Comparison of ENCODE assay signal across 1 cellular context in genomic region chr6:29964904-29965872, GRCh38.
A peak's percentile ranks its signal among the peaks of the same experiment; 100 is the strongest.
TF ChIP-seq lines count a peak whose summit lies in the region.

No MANE protein-coding gene starts in this region.

TF ChIP-seq in HepG2, 621 proteins besides CTCF, POLR2A, EP300 and RAD21 (continued from another document and continues in another):
- TF ChIP-seq ARID5B (CRISPR knock-in tag; IDR thresholded peaks at IDR 0.05) = peak; percentile 92
- no peak; the same call in 1 of the 2 replicates for TF ChIP-seq ZSCAN21 (CRISPR knock-in tag; IDR thresholded peaks at IDR 0.05; ENCODE audit: borderline replicate concordance)
- TF ChIP-seq FOXP1 (IDR thresholded peaks at IDR 0.05) = no peak
- peak; percentile 70 for TF ChIP-seq FOXP1 (CRISPR knock-in tag; IDR thresholded peaks at IDR 0.05)
- TF ChIP-seq ISX (CRISPR knock-in tag; conservative IDR thresholded peaks at IDR 0.05) = no peak
- 0 out of 2 replicates have a peak, but pooled peaks have one; percentile 77 for TF ChIP-seq KDM3A (CRISPR knock-in tag; IDR thresholded peaks at IDR 0.05; ENCODE audit: low read depth)
- no peak for TF ChIP-seq ADNP (CRISPR knock-in tag; IDR thresholded peaks at IDR 0.05)
- TF ChIP-seq BRF2 (CRISPR knock-in tag; IDR thresholded peaks at IDR 0.05) = no peak
- TF ChIP-seq ZBTB7A (CRISPR knock-in tag; IDR thresholded peaks at IDR 0.05) = no peak
- TF ChIP-seq ZNF768 (CRISPR knock-in tag; IDR thresholded peaks at IDR 0.05) = no peak; the same call in 1 of the 2 replicates
- peak; percentile 82 for TF ChIP-seq SALL1 (CRISPR knock-in tag; IDR thresholded peaks at IDR 0.05)
- TF ChIP-seq BRD4 (CRISPR knock-in tag; IDR thresholded peaks at IDR 0.05) = no peak
- TF ChIP-seq ZNF639 (CRISPR knock-in tag; conservative IDR thresholded peaks at IDR 0.05) = 0 out of 2 replicates have a peak, but pooled peaks have one; percentile 34
- no peak for TF ChIP-seq REL (CRISPR knock-in tag; conservative IDR thresholded peaks at IDR 0.05)
- TF ChIP-seq ZNF414 (CRISPR knock-in tag; IDR thresholded peaks at IDR 0.05) = no peak
- TF ChIP-seq NCOA2 (CRISPR knock-in tag; IDR thresholded peaks at IDR 0.05) = peak; percentile 82
- TF ChIP-seq ATF7 (IDR thresholded peaks at IDR 0.05) = no peak
- no peak for TF ChIP-seq ATF7 (CRISPR knock-in tag; IDR thresholded peaks at IDR 0.05)
- peak; percentile 84 for TF ChIP-seq ZNF614 (CRISPR knock-in tag; IDR thresholded peaks at IDR 0.05; ENCODE audit: borderline replicate concordance)
- no peak for TF ChIP-seq ZNF329 (CRISPR knock-in tag; IDR thresholded peaks at IDR 0.05; ENCODE audit: low read depth)
- TF ChIP-seq ZBTB44 (CRISPR knock-in tag; IDR thresholded peaks at IDR 0.05) = no peak
- TF ChIP-seq ZNF101 (CRISPR knock-in tag; IDR thresholded peaks at IDR 0.05; ENCODE audit: borderline replicate concordance, low read depth) = no peak
- TF ChIP-seq GPBP1L1 (CRISPR knock-in tag; IDR thresholded peaks at IDR 0.05) = no peak
- peak in 1 of 2 experiments; percentile 96; a peak in 2 of 4 replicates for TF ChIP-seq KLF16 (CRISPR knock-in tag; IDR thresholded peaks at IDR 0.05)
- TF ChIP-seq MTF1 (CRISPR knock-in tag; IDR thresholded peaks at IDR 0.05) = no peak
- peak; percentile 89 for TF ChIP-seq ZNF205 (CRISPR knock-in tag; IDR thresholded peaks at IDR 0.05)
- no peak for TF ChIP-seq ZBTB39 (CRISPR knock-in tag; IDR thresholded peaks at IDR 0.05)
- no peak for TF ChIP-seq HMGA1 (CRISPR knock-in tag; conservative IDR thresholded peaks at IDR 0.05)
- TF ChIP-seq THAP9 (CRISPR knock-in tag; IDR thresholded peaks at IDR 0.05; ENCODE audit: borderline replicate concordance) = no peak
- peak; percentile 86 for TF ChIP-seq ZNF772 (CRISPR knock-in tag; IDR thresholded peaks at IDR 0.05)
- peak; percentile 77; the same call in 1 of the 2 replicates for TF ChIP-seq FOXK2 (IDR thresholded peaks at IDR 0.05)
- no peak for TF ChIP-seq RNF2 (conservative IDR thresholded peaks at IDR 0.05; ENCODE audit: low read depth)
- TF ChIP-seq ZNF331 (CRISPR knock-in tag; IDR thresholded peaks at IDR 0.05) = peak; percentile 94
- no peak for TF ChIP-seq MIER2 (CRISPR knock-in tag; IDR thresholded peaks at IDR 0.05)
- TF ChIP-seq BATF2 (CRISPR knock-in tag; IDR thresholded peaks at IDR 0.05) = no peak
- TF ChIP-seq AGO2 (optimal IDR thresholded peaks at IDR 0.05; ENCODE audit: low read depth, low read length) = no peak
- no peak; the same call in 1 of the 2 replicates for TF ChIP-seq ZNF746 (CRISPR knock-in tag; IDR thresholded peaks at IDR 0.05)
- TF ChIP-seq THAP11 (CRISPR knock-in tag; IDR thresholded peaks at IDR 0.05) = peak; percentile 81
- TF ChIP-seq ZNF569 (CRISPR knock-in tag; IDR thresholded peaks at IDR 0.05; ENCODE audit: borderline replicate concordance) = no peak
- TF ChIP-seq GRHL1 (CRISPR knock-in tag; conservative IDR thresholded peaks at IDR 0.05) = no peak
- no peak for TF ChIP-seq ZFYVE20 (CRISPR knock-in tag; IDR thresholded peaks at IDR 0.05; ENCODE audit: borderline replicate concordance, low read depth)
- TF ChIP-seq HNRNPUL1 (IDR thresholded peaks at IDR 0.05; ENCODE audit: low read depth, low read length) = no peak
- no peak for TF ChIP-seq THYN1 (CRISPR knock-in tag; IDR thresholded peaks at IDR 0.05; ENCODE audit: borderline replicate concordance, low read depth)
- no peak for TF ChIP-seq TRIM24 (CRISPR knock-in tag; IDR thresholded peaks at IDR 0.05)
- TF ChIP-seq ZNF747 (CRISPR knock-in tag; IDR thresholded peaks at IDR 0.05; ENCODE audit: borderline replicate concordance) = 0 out of 2 replicates have a peak, but pooled peaks have one; percentile 55
- peak; percentile 61; the same call in 1 of the 2 replicates for TF ChIP-seq ZBTB7B (CRISPR knock-in tag; IDR thresholded peaks at IDR 0.05)
- TF ChIP-seq ATF3 (CRISPR knock-in tag; IDR thresholded peaks at IDR 0.05) = peak; percentile 88
- peak; percentile 98 for TF ChIP-seq TAF1 (CRISPR knock-in tag; IDR thresholded peaks at IDR 0.05)
- TF ChIP-seq SP5 (CRISPR knock-in tag; IDR thresholded peaks at IDR 0.05; ENCODE audit: borderline replicate concordance, low read depth) = peak; percentile 42; the same call in 1 of the 2 replicates
- no peak for TF ChIP-seq ZNF20 (CRISPR knock-in tag; IDR thresholded peaks at IDR 0.05)
- TF ChIP-seq PCBP1 (IDR thresholded peaks at IDR 0.05; ENCODE audit: borderline replicate concordance, low read depth, low read length) = no peak
- TF ChIP-seq ZFP1 (CRISPR knock-in tag; IDR thresholded peaks at IDR 0.05) = peak; percentile 59; the same call in 1 of the 2 replicates
